9 cellular contexts compared by ENCODE assay signal in genomic region chr6:142822882-142823578, GRCh38.
A peak's percentile ranks its signal among the peaks of the same experiment; 100 is the strongest.
DNase-seq lines count a peak whose midpoint lies in the region; ATAC-seq, FAIRE-seq and TF ChIP-seq lines count a peak whose summit lies in the region.
"Had no signal": no experiment of that assay in that cellular context is flagged by ENCODE, and none has a peak within 500 bp of the region (broad histone marks: within the 10 kb centered on the region; RNA-seq: fewer than 3 reads in every experiment).

No MANE protein-coding gene starts in this region.

- intact Hi-C loops in vagina (cut with DNase I): no loop called here

- no peaks in the 10 kb centered on the region for H3K27me3 ChIP-seq in CD4-positive, CD25-positive, alpha-beta regulatory T cell (ENCODE audit: control insufficient read depth, insufficient read depth, low read length)
- H3K27me3 ChIP-seq in iPS DF 6.9 (ENCODE audit: control insufficient read depth, insufficient read depth, low read length): no peaks in the 10 kb centered on the region
- no peaks in the 10 kb centered on the region for H3K27me3 ChIP-seq in vagina

- H3K36me3 ChIP-seq in CD4-positive, CD25-positive, alpha-beta regulatory T cell (ENCODE audit: control insufficient read depth, insufficient read depth, low read length): peaks cover 5% of the 10 kb centered on the region
- H3K36me3 ChIP-seq in HEK293 (ENCODE audit: control insufficient read depth in 2 of 2, insufficient read depth in 1 of 2, low read length in 2 of 2): no peaks in the 10 kb centered on the region
- H3K36me3 ChIP-seq in iPS DF 6.9 (ENCODE audit: control insufficient read depth, insufficient read depth, low read length): no peaks in the 10 kb centered on the region
- H3K36me3 ChIP-seq in vagina: no peaks in the 10 kb centered on the region

- peaks cover 0 to 5% (median 0%) of the 10 kb centered on the region in 7 donors for H3K9me3 Mint-ChIP-seq in CD4-positive, CD25-positive, alpha-beta regulatory T cell
- no peaks in the 10 kb centered on the region for H3K9me3 Mint-ChIP-seq in T-helper 2 cell treated with Interferon-gamma antibody and Interleukin-4, amounts not matched to agents 5 μg/mL and 100 μg/mL, for 36 hours

- CTCF ChIA-PET in HEK293 (lab: Yijun Ruan, JAX): interaction anchor here (0.6 to 1.8 kb wide), 6 partner anchors 13 to 99 kb away, joined by 3 to 7 read pairs (median 3); no protein-coding TSS in a partner anchor

- no peak for ATAC-seq in CD4-positive, CD25-positive, alpha-beta regulatory T cell (ENCODE audit: low read depth in 2 of 2)
- ATAC-seq in HG03108 (IDR thresholded peaks at IDR 0.05; ENCODE audit: unreplicated experiment): no peak
- ATAC-seq: right cardiac atrium had no signal

- peak overlapping the region; percentile 33 for H3K4me3 ChIP-seq in CD4-positive, CD25-positive, alpha-beta regulatory T cell (ENCODE audit: low read depth, low read length)
- H3K4me3 ChIP-seq in HEK293 (ENCODE audit: low read depth, low read length) (no peak overlapping the region), iPS DF 6.9 (ENCODE audit: low read length) (no peak overlapping the region), vagina (no peak overlapping the region)

- H3K36me3 Mint-ChIP-seq in CD4-positive, CD25-positive, alpha-beta regulatory T cell: peaks cover 22% of the 10 kb centered on the region
- peaks cover 12% of the 10 kb centered on the region for H3K36me3 Mint-ChIP-seq in T-helper 2 cell treated with Interferon-gamma antibody and Interleukin-4, amounts not matched to agents 5 μg/mL and 100 μg/mL, for 36 hours (ENCODE audit: low read depth)

- POLR2A ChIA-PET in HEK293 (lab: Yijun Ruan, JAX): no interaction called here

- peaks cover 63% of the 10 kb centered on the region for H3K4me1 ChIP-seq in CD4-positive, CD25-positive, alpha-beta regulatory T cell (ENCODE audit: control insufficient read depth, insufficient read depth, low read length, poor library complexity, severe bottlenecking)
- no peaks in the 10 kb centered on the region; the same call in 1 of the 2 replicates for H3K4me1 ChIP-seq in HEK293 (ENCODE audit: control insufficient read depth, insufficient read depth, low read length)
- peaks cover 1% of the 10 kb centered on the region; the same call in 1 of the 2 replicates for H3K4me1 ChIP-seq in iPS DF 6.9 (ENCODE audit: control insufficient read depth, insufficient read depth, low read length)
- H3K4me1 ChIP-seq in vagina: peaks cover 36% of the 10 kb centered on the region

- H3K27ac ChIP-seq in CD4-positive, CD25-positive, alpha-beta regulatory T cell (ENCODE audit: insufficient read depth, low read length, poor library complexity, severe bottlenecking): peak overlapping the region; percentile 83
- H3K27ac ChIP-seq in HEK293 (ENCODE audit: extremely low read depth, low read depth, low read length) (no peak overlapping the region), iPS DF 6.9 (ENCODE audit: low read length) (no peak overlapping the region), vagina (no peak overlapping the region)

- WGBS in iPS DF 6.9 (ENCODE audit: insufficient coverage, insufficient read length): no CpG with 5 or more reads among the region's 10 CpGs

- peak overlapping the region; percentile 89 to 98 (median 96) for H3K27ac Mint-ChIP-seq in CD4-positive, CD25-positive, alpha-beta regulatory T cell
- peak overlapping the region; percentile 68 for H3K27ac Mint-ChIP-seq in T-helper 2 cell treated with Interferon-gamma antibody and Interleukin-4, amounts not matched to agents 5 μg/mL and 100 μg/mL, for 36 hours

- no peaks in the 10 kb centered on the region for H3K9me3 ChIP-seq in CD4-positive, CD25-positive, alpha-beta regulatory T cell (ENCODE audit: control insufficient read depth in 2 of 2, low read length in 2 of 2)
- H3K9me3 ChIP-seq in HEK293 (ENCODE audit: control insufficient read depth, insufficient read depth, low read depth, low read length) (no peaks in the 10 kb centered on the region), iPS DF 6.9 (ENCODE audit: control insufficient read depth, insufficient read depth, low read length) (no peaks in the 10 kb centered on the region), vagina (no peaks in the 10 kb centered on the region)

- TF ChIP-seq CTCF in HEK293 (tag by site-specific recombination; IDR thresholded peaks at IDR 0.05) (no peak), vagina (IDR thresholded peaks at IDR 0.05) (no peak)

- H3K27me3 Mint-ChIP-seq in CD4-positive, CD25-positive, alpha-beta regulatory T cell: no peaks in the 10 kb centered on the region
- no peaks in the 10 kb centered on the region for H3K27me3 Mint-ChIP-seq in T-helper 2 cell treated with Interferon-gamma antibody and Interleukin-4, amounts not matched to agents 5 μg/mL and 100 μg/mL, for 36 hours (ENCODE audit: low read depth)

- FAIRE-seq in RCC 7860 (lab: Jason Lieb, UNC): no peak

- no peak for TF ChIP-seq POLR2A in vagina (IDR thresholded peaks at IDR 0.05)

- peaks cover 40 to 85% (median 60%) of the 10 kb centered on the region in 4 donors for H3K4me1 Mint-ChIP-seq in CD4-positive, CD25-positive, alpha-beta regulatory T cell
- peaks cover 43% of the 10 kb centered on the region for H3K4me1 Mint-ChIP-seq in T-helper 2 cell treated with Interferon-gamma antibody and Interleukin-4, amounts not matched to agents 5 μg/mL and 100 μg/mL, for 36 hours (ENCODE audit: low read depth)

- peak in 1 of 3 donors; percentile 49 for DNase-seq in CD4-positive, CD25-positive, alpha-beta regulatory T cell
- DNase-seq in T-helper 2 cell treated with Interferon-gamma antibody and Interleukin-4, amounts not matched to agents 5 μg/mL and 100 μg/mL, for 36 hours (ENCODE audit: low spot score): no peak
- DNase-seq in iPS DF 6.9 (ENCODE audit: low read depth, low spot score): peak; percentile 52
- no peak for DNase-seq in HCEC 1CT
- no peak for DNase-seq in vagina (ENCODE audit: extremely low spot score in 2 of 2)
- no peak for DNase-seq in RCC 7860 (ENCODE audit: low spot score)

- H3K4me3 Mint-ChIP-seq in CD4-positive, CD25-positive, alpha-beta regulatory T cell: peak overlapping the region; percentile 39 to 92 (median 64)
- peak overlapping the region; percentile 7 for H3K4me3 Mint-ChIP-seq in T-helper 2 cell treated with Interferon-gamma antibody and Interleukin-4, amounts not matched to agents 5 μg/mL and 100 μg/mL, for 36 hours

TF ChIP-seq in HEK293, 187 proteins besides CTCF, POLR2A, EP300 and RAD21:
- TF ChIP-seq ZNF121 (tag by site-specific recombination; IDR thresholded peaks at IDR 0.05) (no peak), ZNF549 (tag by site-specific recombination; IDR thresholded peaks at IDR 0.05) (no peak), ZNF366 (tag by site-specific recombination; conservative IDR thresholded peaks at IDR 0.05) (no peak), SETDB1 (IDR thresholded peaks at IDR 0.05; ENCODE audit: insufficient read length, low read length) (peak; percentile 24), KLF8 (tag by site-specific recombination; IDR thresholded peaks at IDR 0.05) (no peak), ZNF610 (tag by site-specific recombination; IDR thresholded peaks at IDR 0.05; ENCODE audit: borderline replicate concordance) (no peak), ZSCAN5A (tag by site-specific recombination; IDR thresholded peaks at IDR 0.05) (no peak), ZNF664 (tag by site-specific recombination; IDR thresholded peaks at IDR 0.05) (no peak), ZNF654 (tag by site-specific recombination; IDR thresholded peaks at IDR 0.05; ENCODE audit: low read depth) (peak; percentile 7; the same call in 1 of the 2 replicates), ZFP69B (tag by site-specific recombination; IDR thresholded peaks at IDR 0.05) (no peak), ZNF202 (tag by site-specific recombination; IDR thresholded peaks at IDR 0.05; ENCODE audit: borderline replicate concordance) (peak; percentile 25; the same call in 1 of the 2 replicates)
